Comparison of ENCODE assay signal across 6 cellular contexts in genomic region chr12:6338955-6339761, GRCh38. TPM values are rescaled to one million over a fixed set of nuclear protein-coding genes. Genes with fewer than 3 reads are reported as not detected.
A peak's percentile ranks its signal among the peaks of the same experiment; 100 is the strongest.
DNase-seq lines count a peak whose midpoint lies in the region; ATAC-seq, FAIRE-seq and TF ChIP-seq lines count a peak whose summit lies in the region.

No MANE protein-coding gene starts in this region.

- H3K36me3 ChIP-seq in endocrine pancreas (ENCODE audit: control insufficient read depth, insufficient read depth, low read length) (no peaks in the 10 kb centered on the region), gastrocnemius medialis (peaks cover 0 to 4% of the 10 kb centered on the region in 2 donors)

- H3K4me1 ChIP-seq in endocrine pancreas (ENCODE audit: control insufficient read depth, insufficient read depth, low read length): no peaks in the 10 kb centered on the region
- H3K4me1 ChIP-seq in gastrocnemius medialis: peaks cover 72 to 74% of the 10 kb centered on the region in 2 donors

- no peak for TF ChIP-seq POLR2A in gastrocnemius medialis (IDR thresholded peaks at IDR 0.05)

- ATAC-seq in gastrocnemius medialis (no peak), GM19035 (IDR thresholded peaks at IDR 0.05; ENCODE audit: unreplicated experiment) (no peak), HG03378 (IDR thresholded peaks at IDR 0.05; ENCODE audit: unreplicated experiment) (no peak), HG03135 (IDR thresholded peaks at IDR 0.05; ENCODE audit: unreplicated experiment) (no peak)

- TF ChIP-seq CTCF in gastrocnemius medialis (IDR thresholded peaks at IDR 0.05 in 4 of 5, conservative IDR thresholded peaks at IDR 0.05 in 1 of 5): no peak

- H3K4me3 ChIP-seq in endocrine pancreas (ENCODE audit: control insufficient read depth, insufficient read depth, low read length) (peak overlapping the region; percentile 79), gastrocnemius medialis (peak overlapping the region; percentile 58 to 99 (median 81))

- FAIRE-seq in HTR-8/SVneo (lab: Jason Lieb, UNC): peak; percentile 52

- peak overlapping the region; percentile 92 to 99 (median 96) for H3K27ac ChIP-seq in gastrocnemius medialis

- DNase-seq in HTR-8/SVneo (ENCODE audit: insufficient read length, low spot score) (no peak), gastrocnemius medialis (no peak)

- in situ Hi-C loops in gastrocnemius medialis (cut with MboI; ENCODE audit: low sequenced_read_pairs in 4 of 4): loop anchor here in 3 of 4 donors (5.0 to 25.0 kb wide), 6 partner anchors 38 to 203 kb away; partner anchors contain the start of genes LTBR (in 1 of the 3), SCNN1A (in 1 of the 3), TAPBPL (in 1 of the 3) and VAMP1 (in 1 of the 3)

- intact Hi-C loops in gastrocnemius medialis (cut with DNase I; ENCODE audit: low total_unique reads): loop anchor here (5.0 kb wide), 4 partner anchors 153 to 348 kb away; partner anchors contain the start of genes CHD4, MRPL51, NCAPD2 and ZNF384

- no peaks in the 10 kb centered on the region for H3K9me3 ChIP-seq in endocrine pancreas (ENCODE audit: control insufficient read depth, low read length)
- H3K9me3 ChIP-seq in gastrocnemius medialis: no peaks in the 10 kb centered on the region

- peak overlapping the region; percentile 92 for H3K9ac ChIP-seq in endocrine pancreas (ENCODE audit: control insufficient read depth, insufficient read depth, low read length)

- H3K27me3 ChIP-seq in endocrine pancreas (ENCODE audit: control insufficient read depth, insufficient read depth, low read length) (no peaks in the 10 kb centered on the region), gastrocnemius medialis (no peaks in the 10 kb centered on the region)

RNA-seq across cellular contexts. Expression of gene TNFRSF1A, which starts 2.7 kb away (rescaled TPM):
- total RNA-seq in gastrocnemius medialis: 100 to 1,000 TPM; 103 to 220 (median 193) TPM

RNA-seq across cellular contexts. Expression of gene PLEKHG6, which starts 28.7 kb away (rescaled TPM):
- total RNA-seq in gastrocnemius medialis: under 1 TPM in 1 of 4 donors, not detected in 3; 0.29 TPM

RNA-seq across cellular contexts. Expression of gene SCNN1A, which starts 36.2 kb away (rescaled TPM):
- total RNA-seq in gastrocnemius medialis: 1 to 10 TPM in 1 of 4 donors, under 1 TPM in 2, not detected in 1; 0.20 to 2.0 (median 0.38) TPM

RNA-seq across cellular contexts. Expression of gene LTBR, which starts 44.8 kb away (rescaled TPM):
- 10 to 100 TPM; 40.2 to 98.6 (median 43.7) TPM for total RNA-seq in gastrocnemius medialis
